ENCODE assay signal across 18 cellular contexts in genomic region chr13:47455581-47455980, GRCh38.
DNase-seq lines count a peak whose midpoint lies in the region; ATAC-seq, FAIRE-seq and TF ChIP-seq lines count a peak whose summit lies in the region.
"Had no signal": no experiment of that assay in that cellular context is flagged by ENCODE, and none has a peak within 500 bp of the region (broad histone marks: within the 10 kb centered on the region; RNA-seq: fewer than 3 reads in every experiment).

No MANE protein-coding gene starts in this region.

- ATAC-seq in lower lobe of right lung (peak; percentile 59 to 71), GM21825 (IDR thresholded peaks at IDR 0.05; ENCODE audit: unreplicated experiment) (no peak), pancreas (no peak)
- ATAC-seq: activated CD4-positive, alpha-beta T cell treated with anti-CD3 and anti-CD28 coated beads for 36 hours had no signal

- no peak overlapping the region for H2AFZ ChIP-seq in astrocyte (ENCODE audit: low read depth, low read length)

- H3K4me1 ChIP-seq in astrocyte (ENCODE audit: insufficient read depth, low read length) (no peaks in the 10 kb centered on the region), lower lobe of right lung (no peaks in the 10 kb centered on the region), left ventricle myocardium inferior (no peaks in the 10 kb centered on the region), pancreas (no peaks in the 10 kb centered on the region)
- H3K4me1 ChIP-seq: spleen, vagina had no signal

- H3K9me3 Mint-ChIP-seq in astrocyte (ENCODE audit: unreplicated experiment) = no peaks in the 10 kb centered on the region
- H3K9me3 Mint-ChIP-seq: central memory CD8-positive, alpha-beta T cell; nephron had no signal

- H3K4me3 ChIP-seq in astrocyte (ENCODE audit: insufficient read depth, low read depth, low read length) (no peak overlapping the region), lower lobe of right lung (no peak overlapping the region), left ventricle myocardium inferior (no peak overlapping the region), pancreas (no peak overlapping the region)
- H3K4me3 ChIP-seq: esophagus squamous epithelium, spleen, vagina had no signal

- H3K79me2 ChIP-seq in astrocyte (ENCODE audit: insufficient read depth, low read length) = no peaks in the 10 kb centered on the region

- H3K36me3 ChIP-seq in astrocyte (ENCODE audit: insufficient read depth, low read length) (no peaks in the 10 kb centered on the region), lower lobe of right lung (no peaks in the 10 kb centered on the region), left ventricle myocardium inferior (no peaks in the 10 kb centered on the region), pancreas (no peaks in the 10 kb centered on the region)
- H3K36me3 ChIP-seq: esophagus squamous epithelium, spleen, vagina had no signal

- DNase-seq in EL = peak; percentile 37
- peak; percentile 19 to 39 for DNase-seq in Kasumi-1 (lab: John Stamatoyannopoulos, UW)
- no peak for DNase-seq in astrocyte (ENCODE audit: low read depth)
- peak; percentile 45 for DNase-seq in lower lobe of right lung
- no peak for DNase-seq in left ventricle myocardium inferior
- DNase-seq in activated CD4-positive, alpha-beta T cell treated with anti-CD3 and anti-CD28 coated beads, Interleukin-2, amount 50 U/mL, for 48 hours = no peak
- no peak for DNase-seq in pancreas
- DNase-seq: activated CD4-positive, alpha-beta T cell treated with anti-CD3 and anti-CD28 coated beads for 36 hours; activated effector memory CD4-positive, alpha-beta T cell treated with Interleukin-2 at 50 U/mL for 16 hours; C1 segment of cervical spinal cord; esophagus squamous epithelium; islet precursor cell; NCI-H510A; spleen had no signal

- H3K27me3 Mint-ChIP-seq in astrocyte (ENCODE audit: low read depth, unreplicated experiment) = no peaks in the 10 kb centered on the region
- H3K27me3 Mint-ChIP-seq: central memory CD8-positive, alpha-beta T cell had no signal

- no peaks in the 10 kb centered on the region for H4K20me1 ChIP-seq in astrocyte (ENCODE audit: insufficient read depth, low read length)

- H3K4me1 Mint-ChIP-seq in astrocyte (ENCODE audit: low read depth, unreplicated experiment) = no peaks in the 10 kb centered on the region
- H3K4me1 Mint-ChIP-seq: activated CD4-positive, alpha-beta T cell treated with anti-CD3 and anti-CD28 coated beads for 36 hours; central memory CD8-positive, alpha-beta T cell; nephron had no signal

- no peak overlapping the region for H3K27ac Mint-ChIP-seq in astrocyte (ENCODE audit: unreplicated experiment)
- H3K27ac Mint-ChIP-seq: activated CD4-positive, alpha-beta T cell treated with anti-CD3 and anti-CD28 coated beads for 36 hours; nephron had no signal

- H3K9ac ChIP-seq in astrocyte (ENCODE audit: low read length) = no peak overlapping the region

- no peaks in the 10 kb centered on the region for H3K9me3 ChIP-seq in astrocyte (ENCODE audit: insufficient read depth, low read depth, low read length)
- no peaks in the 10 kb centered on the region for H3K9me3 ChIP-seq in lower lobe of right lung
- H3K9me3 ChIP-seq in left ventricle myocardium inferior (replicated peaks) = no peaks in the 10 kb centered on the region
- H3K9me3 ChIP-seq in pancreas = no peaks in the 10 kb centered on the region
- H3K9me3 ChIP-seq: esophagus squamous epithelium, spleen, vagina had no signal

- H3K27ac ChIP-seq in astrocyte (ENCODE audit: low read depth, low read length) (no peak overlapping the region), lower lobe of right lung (no peak overlapping the region), left ventricle myocardium inferior (replicated peaks) (no peak overlapping the region), pancreas (no peak overlapping the region)
- H3K27ac ChIP-seq: esophagus squamous epithelium, spleen, vagina had no signal

- no peak overlapping the region for H3K4me3 Mint-ChIP-seq in astrocyte (ENCODE audit: unreplicated experiment)
- H3K4me3 Mint-ChIP-seq: activated CD4-positive, alpha-beta T cell treated with anti-CD3 and anti-CD28 coated beads for 36 hours; central memory CD8-positive, alpha-beta T cell; nephron had no signal

- H3K4me2 ChIP-seq in astrocyte (ENCODE audit: low read length) = no peak overlapping the region

- H3K27me3 ChIP-seq in astrocyte (ENCODE audit: insufficient read depth, low read length) (no peaks in the 10 kb centered on the region), lower lobe of right lung (ENCODE audit: low read depth) (no peaks in the 10 kb centered on the region), left ventricle myocardium inferior (ENCODE audit: low read depth) (no peaks in the 10 kb centered on the region), pancreas (no peaks in the 10 kb centered on the region)
- H3K27me3 ChIP-seq: esophagus squamous epithelium, spleen, vagina had no signal

- TF ChIP-seq CTCF in astrocyte (IDR thresholded peaks at IDR 0.05; ENCODE audit: insufficient read depth, low read depth, low read length) = no peak
- TF ChIP-seq CTCF in lower lobe of right lung (IDR thresholded peaks at IDR 0.05) = no peak
- TF ChIP-seq CTCF in left ventricle myocardium inferior (IDR thresholded peaks at IDR 0.05; ENCODE audit: borderline replicate concordance) = no peak
- no peak for TF ChIP-seq CTCF in pancreas (IDR thresholded peaks at IDR 0.05)

- no peaks in the 10 kb centered on the region for H3K36me3 Mint-ChIP-seq in astrocyte (ENCODE audit: low read depth, unreplicated experiment)

- FAIRE-seq in astrocyte (lab: Jason Lieb, UNC) (peak; percentile 68), pancreas (lab: Jason Lieb, UNC) (no peak)

- intact Hi-C loops in lower lobe of right lung (cut with DNase I) (no loop called here), left ventricle myocardium inferior (cut with micrococcal nuclease) (no loop called here), pancreas (cut with DNase I) (no loop called here)

Comparison
In these comparisons a context has a peak if more than half of its experiments do, and no peak if none do; other contexts are left out.
1. DNase-seq: peak in EL (single experiment), Kasumi-1 (2 of 2) and lower lobe of right lung (single experiment); none in astrocyte (single experiment), left ventricle myocardium inferior (single experiment), activated CD4-positive, alpha-beta T cell treated with anti-CD3 and anti-CD28 coated beads, Interleukin-2, amount 50 U/mL, for 48 hours (0 of 2) and pancreas (0 of 6).
2. ATAC-seq: peak in lower lobe of right lung (2 of 2); none in GM21825 (single experiment) and pancreas (0 of 4).